8 cellular contexts compared by ENCODE assay signal in the genomic region with DNA sequence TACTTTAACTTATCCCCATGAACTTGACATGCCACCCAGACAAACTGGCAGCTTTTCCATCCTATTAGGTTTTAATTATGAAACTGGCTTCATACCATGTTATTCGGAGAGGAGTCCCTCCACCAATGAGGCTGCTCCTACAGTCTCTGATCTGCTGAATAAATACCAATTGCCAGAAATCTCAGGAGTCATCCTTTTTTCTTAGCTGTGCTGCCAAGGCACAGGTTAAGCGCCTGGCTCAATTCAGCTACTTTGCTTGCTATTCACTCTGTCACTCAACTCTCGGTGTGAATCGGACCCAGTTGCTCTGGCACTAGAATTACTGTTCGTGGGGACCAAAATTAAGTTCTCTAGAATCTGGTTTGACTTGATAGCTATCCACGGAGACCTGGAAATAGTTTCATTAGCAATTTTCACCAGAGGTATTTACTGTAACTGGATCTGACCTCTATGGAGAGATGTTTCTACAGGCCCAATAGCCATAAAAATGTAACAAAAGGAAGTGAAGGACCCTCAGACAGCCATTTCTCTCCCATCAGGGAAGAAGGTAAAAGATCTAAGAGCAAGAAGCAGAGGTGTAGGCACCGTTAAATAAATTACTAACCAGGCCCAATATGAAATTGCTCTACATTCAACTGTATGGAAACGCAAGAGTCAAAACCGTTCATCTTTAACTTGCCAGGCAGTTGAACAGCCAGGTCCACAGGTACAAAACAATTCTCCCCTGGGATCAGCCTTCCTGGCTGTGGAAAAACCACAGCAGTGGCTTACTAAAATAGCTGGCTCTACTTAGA. TPM values are rescaled to one million over a fixed set of nuclear protein-coding genes. Genes with fewer than 3 reads are reported as not detected.
A peak's percentile ranks its signal among the peaks of the same experiment; 100 is the strongest.
DNase-seq lines count a peak whose midpoint lies in the region; ATAC-seq and TF ChIP-seq lines count a peak whose summit lies in the region.

No MANE protein-coding gene starts in this region.

- ATAC-seq in activated T-cell treated with anti-CD3 and anti-CD28 coated beads, Interleukin-2, amount 50 U/mL, for 4 hours: no peak
- ATAC-seq in activated T-helper 17 cell treated with anti-CD3 and anti-CD28 coated beads, Interleukin-2, amount 50 U/mL, for 72 hours (replicated peaks): peak; percentile 2
- ATAC-seq in left lung (no peak), GM18858 (IDR thresholded peaks at IDR 0.05; ENCODE audit: unreplicated experiment) (no peak)

- peaks cover 0 to 22% of the 10 kb centered on the region in 2 donors for H3K36me3 ChIP-seq in left lung
- no peaks in the 10 kb centered on the region for H3K36me3 ChIP-seq in tibial artery
- H3K36me3 ChIP-seq in testis (ENCODE audit: low read depth, missing control alignments): no peaks in the 10 kb centered on the region

- intact Hi-C loops in left lung (cut with DNase I) (no loop called here), tibial artery (cut with DNase I; ENCODE audit: low total_unique reads) (no loop called here), testis (cut with DNase I; ENCODE audit: low total_unique reads) (no loop called here)

- H3K36me3 Mint-ChIP-seq in activated T-cell treated with anti-CD3 and anti-CD28 coated beads, Interleukin-2, amount 50 U/mL, for 4 hours (ENCODE audit: insufficient read depth): peaks cover 26% of the 10 kb centered on the region
- peaks cover 75% of the 10 kb centered on the region for H3K36me3 Mint-ChIP-seq in activated T-helper 17 cell treated with anti-CD3 and anti-CD28 coated beads, Interleukin-2, amount 50 U/mL, for 72 hours (ENCODE audit: low read depth)

- H3K4me1 ChIP-seq in left lung (peaks cover 18 to 50% of the 10 kb centered on the region in 2 donors), tibial artery (peaks cover 0 to 55% (median 37%) of the 10 kb centered on the region in 4 donors), testis (peaks cover 22% of the 10 kb centered on the region)

- H3K4me3 ChIP-seq in left lung (no peak overlapping the region), tibial artery (no peak overlapping the region), testis (no peak overlapping the region)

- WGBS in testis, 2 donors: 91 to 93% methylated on average over 9 of the region's 9 CpGs

- DNase-seq in activated T-cell treated with anti-CD3 and anti-CD28 coated beads, Interleukin-2, amount 50 U/mL, for 4 hours: no peak
- DNase-seq in activated T-cell treated with anti-CD3 and anti-CD28 coated beads, Interleukin-2, amount 50 U/mL, for 1 hour: no peak
- DNase-seq in left lung (no peak), tibial artery (no peak), kidney tubule cell (ENCODE audit: low spot score) (no peak), testis (no peak)

- no peaks in the 10 kb centered on the region for H3K27me3 Mint-ChIP-seq in activated T-cell treated with anti-CD3 and anti-CD28 coated beads, Interleukin-2, amount 50 U/mL, for 4 hours (ENCODE audit: low read depth)
- H3K27me3 Mint-ChIP-seq in activated T-helper 17 cell treated with anti-CD3 and anti-CD28 coated beads, Interleukin-2, amount 50 U/mL, for 72 hours: no peaks in the 10 kb centered on the region

- H3K4me3 Mint-ChIP-seq in activated T-cell treated with anti-CD3 and anti-CD28 coated beads, Interleukin-2, amount 50 U/mL, for 4 hours: peak overlapping the region; percentile 95
- H3K4me3 Mint-ChIP-seq in activated T-helper 17 cell treated with anti-CD3 and anti-CD28 coated beads, Interleukin-2, amount 50 U/mL, for 72 hours: peak overlapping the region; percentile 93

- H3K27ac Mint-ChIP-seq in activated T-helper 17 cell treated with anti-CD3 and anti-CD28 coated beads, Interleukin-2, amount 50 U/mL, for 72 hours: peak overlapping the region; percentile 99

- TF ChIP-seq CTCF in left lung (IDR thresholded peaks at IDR 0.05): no peak
- no peak for TF ChIP-seq CTCF in tibial artery (IDR thresholded peaks at IDR 0.05)
- no peak for TF ChIP-seq CTCF in testis (IDR thresholded peaks at IDR 0.05)

- TF ChIP-seq POLR2A in testis (IDR thresholded peaks at IDR 0.05): no peak

- H3K27ac ChIP-seq in left lung (peak overlapping the region; percentile 31 to 39), tibial artery (peak overlapping the region; percentile 98 to 99), testis (peak overlapping the region in 1 of 2 donors; percentile 100)

- H3K9me3 Mint-ChIP-seq in activated T-cell treated with anti-CD3 and anti-CD28 coated beads, Interleukin-2, amount 50 U/mL, for 4 hours: no peaks in the 10 kb centered on the region
- no peaks in the 10 kb centered on the region for H3K9me3 Mint-ChIP-seq in activated T-helper 17 cell treated with anti-CD3 and anti-CD28 coated beads, Interleukin-2, amount 50 U/mL, for 72 hours

- H3K4me1 Mint-ChIP-seq in activated T-cell treated with anti-CD3 and anti-CD28 coated beads, Interleukin-2, amount 50 U/mL, for 4 hours (ENCODE audit: low read depth): peaks cover 49% of the 10 kb centered on the region
- H3K4me1 Mint-ChIP-seq in activated T-helper 17 cell treated with anti-CD3 and anti-CD28 coated beads, Interleukin-2, amount 50 U/mL, for 72 hours: peaks cover 30% of the 10 kb centered on the region

- H3K9me3 ChIP-seq in left lung: no peaks in the 10 kb centered on the region
- H3K9me3 ChIP-seq in tibial artery: no peaks in the 10 kb centered on the region
- no peaks in the 10 kb centered on the region for H3K9me3 ChIP-seq in testis

- no peaks in the 10 kb centered on the region for H3K27me3 ChIP-seq in left lung
- H3K27me3 ChIP-seq in tibial artery: no peaks in the 10 kb centered on the region
- H3K27me3 ChIP-seq in testis: no peaks in the 10 kb centered on the region

RNA-seq across cellular contexts. Expression of a gene that starts 5.4 kb away (rescaled TPM):
- total RNA-seq in activated T-cell treated with anti-CD3 and anti-CD28 coated beads, Interleukin-2, amount 50 U/mL, for 4 hours: 10 to 100 TPM; 77.7 to 91.6 (median 90.4) TPM
- total RNA-seq in activated T-helper 17 cell treated with anti-CD3 and anti-CD28 coated beads, Interleukin-2, amount 50 U/mL, for 72 hours: 100 to 1,000 TPM; 117 to 166 TPM
- 10 to 100 TPM; 37.9 to 39.2 TPM for total RNA-seq in left lung
- total RNA-seq in testis: 10 to 100 TPM; 45.2 to 47.3 TPM
- 25.4 TPM for polyA plus RNA-seq in testis (ENCODE audit: insufficient read depth, low read depth, low replicate concordance)

RNA-seq across cellular contexts. Expression of a gene that starts 22.5 kb away (rescaled TPM):
- total RNA-seq in activated T-cell treated with anti-CD3 and anti-CD28 coated beads, Interleukin-2, amount 50 U/mL, for 4 hours: 100 to 1,000 TPM in 1 of 3 donors, 10 to 100 TPM in 2; 90.0 to 112 (median 99.3) TPM
- total RNA-seq in activated T-helper 17 cell treated with anti-CD3 and anti-CD28 coated beads, Interleukin-2, amount 50 U/mL, for 72 hours: 100 to 1,000 TPM; 151 to 184 TPM
- total RNA-seq in left lung (10 to 100 TPM; 67.7 to 73.8 TPM), testis (100 to 1,000 TPM; 105 to 124 TPM)
- 185 TPM for polyA plus RNA-seq in testis (ENCODE audit: insufficient read depth, low read depth, low replicate concordance)

RNA-seq across cellular contexts. Expression of a gene that starts 59.7 kb away (rescaled TPM):
- total RNA-seq in activated T-cell treated with anti-CD3 and anti-CD28 coated beads, Interleukin-2, amount 50 U/mL, for 4 hours: 10 to 100 TPM; 57.1 to 61.6 (median 57.6) TPM
- total RNA-seq in activated T-helper 17 cell treated with anti-CD3 and anti-CD28 coated beads, Interleukin-2, amount 50 U/mL, for 72 hours: 10 to 100 TPM; 18.6 to 56.3 TPM
- 10 to 100 TPM; 31.6 to 33.5 TPM for total RNA-seq in left lung
- 10 to 100 TPM; 28.1 to 28.7 TPM for total RNA-seq in testis
- 7.1 TPM for polyA plus RNA-seq in testis (ENCODE audit: insufficient read depth, low read depth, low replicate concordance)
